ENCODE assay signal across 9 cellular contexts in the genomic region with DNA sequence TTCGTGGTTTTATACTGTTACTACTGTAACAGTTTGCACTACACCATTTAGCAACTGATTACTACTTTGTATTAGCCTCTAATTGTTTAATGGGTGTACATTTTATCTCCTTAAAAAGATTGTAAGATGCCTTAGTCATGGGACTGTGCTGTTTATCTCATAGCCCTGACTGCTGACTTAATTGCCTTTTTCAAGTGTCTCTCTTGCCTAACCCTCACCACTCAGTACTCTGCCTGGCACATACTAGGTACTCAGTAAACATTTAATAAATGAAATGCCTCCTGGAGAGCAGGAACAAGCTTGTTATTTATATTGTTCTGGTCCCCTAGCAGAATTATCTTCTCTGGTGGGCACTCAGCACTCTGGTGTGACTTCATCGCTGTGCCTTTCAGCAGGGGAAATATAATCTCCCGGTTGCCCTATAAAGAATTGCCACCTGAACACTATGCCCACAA. TPM values are rescaled to one million over a fixed set of nuclear protein-coding genes. Genes with fewer than 3 reads are reported as not detected.
DNase-seq lines count a peak whose midpoint lies in the region; ATAC-seq and TF ChIP-seq lines count a peak whose summit lies in the region.
"Had no signal": no experiment of that assay in that cellular context is flagged by ENCODE, and none has a peak within 500 bp of the region (broad histone marks: within the 10 kb centered on the region; RNA-seq: fewer than 3 reads in every experiment).

No MANE protein-coding gene starts in this region.

- TF ChIP-seq CTCF in PC-9 (conservative IDR thresholded peaks at IDR 0.05) (no peak), GM13976 (IDR thresholded peaks at IDR 0.05; ENCODE audit: borderline replicate concordance, control extremely low read depth, extremely low read depth, insufficient read depth, missing control alignments) (no peak)

- H3K4me1 ChIP-seq in PC-9 (replicated peaks; ENCODE audit: insufficient read depth): peaks cover 26% of the 10 kb centered on the region

- no peaks in the 10 kb centered on the region for H3K9me3 ChIP-seq in PC-9 (ENCODE audit: insufficient read depth, low read depth)

- POLR2A ChIA-PET in PC-9 (lab: Charles Lee; ENCODE audit: unreplicated experiment): no interaction called here

- peak overlapping the region; percentile 96 for H3K4me2 ChIP-seq in PC-9

- H3K27me3 ChIP-seq in PC-9 (ENCODE audit: insufficient read depth, low read depth): no peaks in the 10 kb centered on the region

- CTCF ChIA-PET in PC-9 (lab: Charles Lee): no interaction called here

- peaks cover 19% of the 10 kb centered on the region for H3F3A ChIP-seq in PC-9 (ENCODE audit: insufficient read depth, low read depth)

- peak overlapping the region; percentile 96 for H2AFZ ChIP-seq in PC-9

- no peaks in the 10 kb centered on the region for H3K36me3 ChIP-seq in PC-9 (ENCODE audit: low read depth)

- peak; percentile 30 for DNase-seq in NOMO-1 treated with DMSO at 0.1 percent for 48 hours (lab: John Stamatoyannopoulos, UW; ENCODE audit: unreplicated experiment)
- no peak for DNase-seq in NOMO-1 treated with dmso at 0.1 percent for 144 hours (lab: John Stamatoyannopoulos, UW; ENCODE audit: unreplicated experiment)
- no peak for DNase-seq in PC-9
- no peak for DNase-seq in epithelial cell of prostate (ENCODE audit: low read depth, low spot score)
- DNase-seq in GM13976 (ENCODE audit: low spot score): no peak
- DNase-seq: left ventricle myocardium superior had no signal

- peaks cover 39% of the 10 kb centered on the region for H3K79me2 ChIP-seq in PC-9 (ENCODE audit: low read depth)

- H4K20me1 ChIP-seq in PC-9 (ENCODE audit: insufficient read depth): no peaks in the 10 kb centered on the region

- H3K27ac ChIP-seq in PC-9 (0 out of 2 replicates have a peak overlapping the region, but pooled peaks have one; percentile 67), epithelial cell of prostate (peak overlapping the region; percentile 80), skin epidermis (peak overlapping the region in 16 of 21 experiments; percentile 14 to 99 (median 90))

- ATAC-seq in GM19035 (IDR thresholded peaks at IDR 0.05; ENCODE audit: unreplicated experiment): no peak
- no peak for ATAC-seq in HG03469 (IDR thresholded peaks at IDR 0.05; ENCODE audit: unreplicated experiment)
- ATAC-seq: left ventricle myocardium superior had no signal

- H3K4me3 ChIP-seq in PC-9 (peak overlapping the region; percentile 65), skin epidermis (peak overlapping the region in 5 of 7 experiments; percentile 39 to 92 (median 49))

- no peaks in the 10 kb centered on the region for H3K9me2 ChIP-seq in PC-9 (ENCODE audit: insufficient read depth)

- intact Hi-C loops in PC-9 (cut with micrococcal nuclease; ENCODE audit: unreplicated experiment): loop anchor here (5.0 to 10.0 kb wide), 3 partner anchors 134 to 1697 kb away; a partner anchor contains a TSS

- no TSS peak for BruUV-seq in PC-9 (replicated peaks; lab: Mats Ljungman, UMichigan)

- in situ Hi-C loops in GM13976 (cut with MboI; ENCODE audit: low sequenced_read_pairs, unreplicated experiment): no loop called here

RNA-seq across cellular contexts. Expression of a gene that starts 1.7 kb away (rescaled TPM):
- 21.8 and 30.2 TPM in 2 replicates for total RNA-seq in PC-9 (2021)
